In the genomic region with DNA sequence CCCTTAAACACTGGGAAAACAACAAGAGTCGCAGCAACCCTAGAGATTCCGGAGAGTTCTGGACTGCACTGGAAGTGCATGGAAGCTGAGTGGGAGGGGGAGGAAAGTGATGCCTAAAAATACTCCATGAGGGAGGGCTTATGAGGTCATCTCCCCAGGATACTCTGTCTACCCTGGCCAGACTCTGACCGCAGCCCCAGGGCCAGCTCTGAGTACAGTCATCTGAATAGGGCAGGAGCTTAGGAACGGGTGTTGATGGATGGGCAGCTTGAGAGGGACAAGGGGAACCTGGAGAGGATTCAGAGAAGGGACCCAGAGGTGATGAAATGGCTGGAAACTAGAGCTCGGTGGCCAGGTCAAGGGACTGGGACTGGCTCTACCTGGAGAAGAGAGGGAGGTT, we compare ENCODE assay signal across 1 cellular context.
TF ChIP-seq lines count a peak whose summit lies in the region.

No MANE protein-coding gene starts in this region.

TF ChIP-seq in H1, 55 proteins besides CTCF, POLR2A, EP300 and RAD21 (continued from another document):
- no peak for TF ChIP-seq RFX5 (IDR thresholded peaks at IDR 0.05; ENCODE audit: borderline replicate concordance, low read depth, low read length)
- TF ChIP-seq HDAC2 (IDR thresholded peaks at IDR 0.05; ENCODE audit: borderline replicate concordance in 1 of 2, low read depth in 2 of 2, low read length in 2 of 2), result no peak
- no peak for TF ChIP-seq SP2 (IDR thresholded peaks at IDR 0.05; ENCODE audit: low read length)
- no peak for TF ChIP-seq RXRA (IDR thresholded peaks at IDR 0.05; ENCODE audit: insufficient read depth, low read depth, low read length)
TF ChIP-seq in H1: peak in this region for 0.
